22 cellular contexts compared by ENCODE assay signal in genomic region chr11:75516140-75516539, GRCh38.
"Had no signal": no experiment of that assay in that cellular context is flagged by ENCODE, and none has a peak within 500 bp of the region (broad histone marks: within the 10 kb centered on the region; RNA-seq: fewer than 3 reads in every experiment).

No MANE protein-coding gene starts in this region.

- H3K36me3 ChIP-seq: esophagus squamous epithelium, gastrocnemius medialis, prostate gland, spleen had no signal

- H3K9me3 ChIP-seq: esophagus squamous epithelium, gastrocnemius medialis, prostate gland, spleen, tibial artery had no signal

- H3K36me3 Mint-ChIP-seq: activated naive CD8-positive, alpha-beta T cell treated with anti-CD3 and anti-CD28 coated beads, Interleukin-2, amount 10 ng/mL, durations not matched to agents 7 days and 5 days had no signal

- H3K27me3 ChIP-seq: esophagus squamous epithelium, gastrocnemius medialis, spleen, tibial artery had no signal

- H3K4me3 Mint-ChIP-seq: activated naive CD8-positive, alpha-beta T cell treated with anti-CD3 and anti-CD28 coated beads, Interleukin-2, amount 10 ng/mL, durations not matched to agents 7 days and 5 days; activated T-cell treated with anti-CD3 and anti-CD28 coated beads, Interleukin-2, amount 50 U/mL, for 4 hours; stimulated activated naive CD8-positive, alpha-beta T cell treated with anti-CD3 and anti-CD28 coated beads, Interleukin-15, amount 100 ng/mL, for 72 hours had no signal

- H3K27me3 Mint-ChIP-seq: stimulated activated naive CD8-positive, alpha-beta T cell treated with anti-CD3 and anti-CD28 coated beads, Interleukin-15, amount 100 ng/mL, for 72 hours had no signal

- ATAC-seq: activated T-cell treated with anti-CD3 and anti-CD28 coated beads, Interleukin-2, amount 50 U/mL, for 4 hours; gastrocnemius medialis; left ventricle myocardium superior; stimulated activated naive CD8-positive, alpha-beta T cell treated with anti-CD3 and anti-CD28 coated beads, Interleukin-15, amount 100 ng/mL, for 72 hours had no signal

- FAIRE-seq: bronchial epithelial cell, islet of Langerhans had no signal

- DNase-seq: activated CD4-positive, alpha-beta T cell treated with anti-CD3 and anti-CD28 coated beads for 4 hours; activated CD4-positive, alpha-beta T cell treated with anti-CD3 and anti-CD28 coated beads, Interleukin-2, amount 50 U/mL, for 48 hours; activated CD4-positive, CD25-positive, alpha-beta regulatory T cell; activated CD8-positive, alpha-beta memory T cell treated with anti-CD3 and anti-CD28 coated beads, Interleukin-2, amount 50 U/mL, for 48 hours; activated naive CD4-positive, alpha-beta T cell treated with Interleukin-2 at 50 U/mL for 16 hours; activated naive CD8-positive, alpha-beta T cell treated with anti-CD3 and anti-CD28 coated beads, Interleukin-2, amount 10 ng/mL, durations not matched to agents 7 days and 5 days; activated T-cell treated with anti-CD3 and anti-CD28 coated beads, Interleukin-2, amount 50 U/mL, for 4 hours; amygdala; cerebellar nuclear complex; esophagus squamous epithelium; gastrocnemius medialis; hippocampal formation; left ventricle myocardium superior; mammary epithelial cell; spleen; stimulated activated CD4-positive, alpha-beta T cell treated with anti-CD3 and anti-CD28 coated beads, Interleukin-4, amount 100 ng/mL, for 24 hours; stimulated activated naive CD8-positive, alpha-beta T cell treated with anti-CD3 and anti-CD28 coated beads, Interleukin-15, amount 100 ng/mL, for 72 hours; tibial artery had no signal

- H3K9me3 Mint-ChIP-seq: activated naive CD8-positive, alpha-beta T cell treated with anti-CD3 and anti-CD28 coated beads, Interleukin-2, amount 10 ng/mL, durations not matched to agents 7 days and 5 days; activated T-cell treated with anti-CD3 and anti-CD28 coated beads, Interleukin-2, amount 50 U/mL, for 4 hours; stimulated activated naive CD8-positive, alpha-beta T cell treated with anti-CD3 and anti-CD28 coated beads, Interleukin-15, amount 100 ng/mL, for 72 hours had no signal

- H3K27ac Mint-ChIP-seq: stimulated activated naive CD8-positive, alpha-beta T cell treated with anti-CD3 and anti-CD28 coated beads, Interleukin-15, amount 100 ng/mL, for 72 hours had no signal

- H3K4me3 ChIP-seq: coronary artery, esophagus squamous epithelium, gastrocnemius medialis, prostate gland, tibial artery had no signal

- H3K27ac ChIP-seq: coronary artery, esophagus squamous epithelium, gastrocnemius medialis, prostate gland, tibial artery had no signal

- H3K4me1 ChIP-seq: esophagus squamous epithelium, prostate gland had no signal
